Comparison of ENCODE assay signal across 8 cellular contexts in genomic region chr5:74991522-74991921, GRCh38.
"Had no signal": no experiment of that assay in that cellular context is flagged by ENCODE, and none has a peak within 500 bp of the region (broad histone marks: within the 10 kb centered on the region; RNA-seq: fewer than 3 reads in every experiment).

No MANE protein-coding gene starts in this region.

- H2AFZ ChIP-seq: GM23338 had no signal

- H3K9ac ChIP-seq: KMS-11 had no signal

- H3K4me1 Mint-ChIP-seq: GM23338, H9 had no signal

- H3K4me2 ChIP-seq: GM23338, KMS-11 had no signal

- H3K4me3 ChIP-seq: GM23338 had no signal

- H3K27ac ChIP-seq: KMS-11 had no signal

- FAIRE-seq: H1, H54, HTR-8/SVneo had no signal

- H3K4me3 Mint-ChIP-seq: GM23338, H9 had no signal

- DNase-seq: H9, HCEC 1CT, KBM-7 had no signal

- ATAC-seq: GM23338 had no signal

- H3K27ac Mint-ChIP-seq: GM23338, H9 had no signal
